In genomic region chr11:9462172-9462799, GRCh38 we compare ENCODE assay signal across 9 cellular contexts. TPM values are rescaled to one million over a fixed set of nuclear protein-coding genes. Genes with fewer than 3 reads are reported as not detected.
A peak's percentile ranks its signal among the peaks of the same experiment; 100 is the strongest.
DNase-seq lines count a peak whose midpoint lies in the region; ATAC-seq, FAIRE-seq and TF ChIP-seq lines count a peak whose summit lies in the region.
"Had no signal": no experiment of that assay in that cellular context is flagged by ENCODE, and none has a peak within 500 bp of the region (broad histone marks: within the 10 kb centered on the region; RNA-seq: fewer than 3 reads in every experiment).

No MANE protein-coding gene starts in this region.

- peak overlapping the region; percentile 99 for H3K27ac Mint-ChIP-seq in activated T-helper 17 cell treated with anti-CD3 and anti-CD28 coated beads, Interleukin-2, amount 50 U/mL, for 72 hours

- in situ Hi-C loops in KBM-7 (cut with MboI; ENCODE audit: low pct_unique_long_range_greater_than_20kb, low sequenced_read_pairs) = no loop called here

- ATAC-seq in activated T-helper 17 cell treated with anti-CD3 and anti-CD28 coated beads, Interleukin-2, amount 50 U/mL, for 72 hours (replicated peaks) = no peak

- H3K9me3 ChIP-seq in iPS-15b (ENCODE audit: control insufficient read depth, insufficient read depth, low read length) = no peaks in the 10 kb centered on the region
- H3K9me3 ChIP-seq in stomach = no peaks in the 10 kb centered on the region

- intact Hi-C loops in stomach (cut with DNase I; ENCODE audit: low total_unique reads) = no loop called here

- H3K27me3 ChIP-seq in iPS-15b (ENCODE audit: control insufficient read depth, insufficient read depth, low read length) (no peaks in the 10 kb centered on the region), stomach (no peaks in the 10 kb centered on the region)

- no peak for TF ChIP-seq POLR2A in stomach (IDR thresholded peaks at IDR 0.05)

- peak overlapping the region; percentile 55 to 100 (median 99) for H3K27ac ChIP-seq in stomach

- H3K9ac ChIP-seq in iPS-15b (ENCODE audit: low read depth, low read length) = peak overlapping the region; percentile 91

- H3K4me1 ChIP-seq in iPS-15b (ENCODE audit: control insufficient read depth, insufficient read depth, low read length) (no peaks in the 10 kb centered on the region), stomach (peaks cover 13 to 33% (median 25%) of the 10 kb centered on the region in 4 donors)

- DNase-seq in DMS79 treated with DMSO at 0.1 percent for 48 hours (lab: John Stamatoyannopoulos, UW) = peak; percentile 41
- no peak for DNase-seq in DMS79 (lab: John Stamatoyannopoulos, UW)
- DNase-seq in stomach = no peak
- no peak for DNase-seq in KBM-7
- no peak for DNase-seq in NCI-H82 treated with DMSO at 0.1 percent for 48 hours (lab: John Stamatoyannopoulos, UW; ENCODE audit: unreplicated experiment)
- DNase-seq in GM19239 (ENCODE audit: insufficient read length, low spot score) = no peak

- peak overlapping the region; percentile 99 for H3K4me3 Mint-ChIP-seq in activated T-helper 17 cell treated with anti-CD3 and anti-CD28 coated beads, Interleukin-2, amount 50 U/mL, for 72 hours

- H3K27me3 Mint-ChIP-seq in activated T-helper 17 cell treated with anti-CD3 and anti-CD28 coated beads, Interleukin-2, amount 50 U/mL, for 72 hours = no peaks in the 10 kb centered on the region

- H3K36me3 Mint-ChIP-seq in activated T-helper 17 cell treated with anti-CD3 and anti-CD28 coated beads, Interleukin-2, amount 50 U/mL, for 72 hours (ENCODE audit: low read depth) = peaks cover 47% of the 10 kb centered on the region

- H3K4me3 ChIP-seq in iPS-15b (ENCODE audit: low read depth, low read length) (peak overlapping the region; percentile 87), stomach (peak overlapping the region; percentile 53 to 93 (median 65))

- TF ChIP-seq EP300 in stomach (IDR thresholded peaks at IDR 0.05) = no peak

- H3K4me1 Mint-ChIP-seq in activated T-helper 17 cell treated with anti-CD3 and anti-CD28 coated beads, Interleukin-2, amount 50 U/mL, for 72 hours = peaks cover 22% of the 10 kb centered on the region

- H3K36me3 ChIP-seq in iPS-15b (ENCODE audit: control insufficient read depth, insufficient read depth, low read length) (no peaks in the 10 kb centered on the region), stomach (peaks cover 0 to 6% (median 2%) of the 10 kb centered on the region in 4 donors)

- 78 to 84% (median 83%) methylated on average over 16 of the region's 16 CpGs for WGBS in stomach, 5 donors

- FAIRE-seq in GM19239 (lab: Jason Lieb, UNC) = no peak
- FAIRE-seq: A204.1 had no signal

- H3K9me3 Mint-ChIP-seq in activated T-helper 17 cell treated with anti-CD3 and anti-CD28 coated beads, Interleukin-2, amount 50 U/mL, for 72 hours = no peaks in the 10 kb centered on the region

- no peak for TF ChIP-seq CTCF in stomach (IDR thresholded peaks at IDR 0.05)

RNA-seq across cellular contexts. Expression of gene ZNF143, which starts 1.5 kb away (rescaled TPM):
- total RNA-seq in activated T-helper 17 cell treated with anti-CD3 and anti-CD28 coated beads, Interleukin-2, amount 50 U/mL, for 72 hours = 10 to 100 TPM; 53.8 to 54.2 TPM
- total RNA-seq in stomach = 100 to 1,000 TPM in 1 of 5 donors, 10 to 100 TPM in 3, 1 to 10 TPM in 1; 4.1 to 110 (median 22.8) TPM
- 10 to 100 TPM; 10.1 to 17.6 (median 13.2) TPM for polyA plus RNA-seq in stomach
